In the genomic region with DNA sequence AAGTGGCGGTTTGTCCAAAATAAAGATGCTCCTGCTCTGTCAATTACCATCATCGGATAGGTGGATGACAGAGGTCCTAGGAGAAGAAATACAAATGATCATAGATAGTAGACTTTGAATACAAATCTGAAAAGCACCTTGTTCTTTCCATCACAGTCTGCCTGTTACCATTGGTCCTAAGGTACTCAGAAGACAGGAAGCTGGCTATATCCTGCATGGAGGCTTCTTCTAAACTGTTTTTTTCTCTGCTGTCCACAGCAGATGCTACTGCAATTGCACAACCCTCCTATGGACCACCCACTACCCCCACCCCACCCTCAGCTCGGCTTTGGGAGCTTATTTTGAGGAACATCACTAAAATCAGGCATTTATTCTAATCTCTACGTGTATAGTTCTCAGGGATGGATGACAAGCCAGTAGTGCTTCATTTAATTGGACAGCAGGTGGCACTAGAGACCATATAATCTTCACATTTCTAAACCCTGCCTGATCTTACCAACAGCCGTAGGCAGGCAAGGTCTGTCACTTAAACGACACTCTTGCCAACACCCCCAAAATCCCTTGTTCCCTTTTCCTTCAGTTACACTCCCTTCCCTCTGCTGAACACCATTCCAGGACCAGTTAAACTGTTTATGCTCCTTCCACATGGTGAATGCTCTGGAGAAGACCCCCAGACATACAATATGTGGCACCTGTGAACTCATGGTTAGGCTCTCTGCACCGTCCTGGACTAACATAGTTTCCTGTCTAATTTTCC, we compare ENCODE assay signal across 8 cellular contexts. TPM values are rescaled to one million over a fixed set of nuclear protein-coding genes. Genes with fewer than 3 reads are reported as not detected.
DNase-seq lines count a peak whose midpoint lies in the region; ATAC-seq, FAIRE-seq and TF ChIP-seq lines count a peak whose summit lies in the region.

No MANE protein-coding gene starts in this region.

- H3K36me3 Mint-ChIP-seq in CD4-positive, alpha-beta memory T cell: no peaks in the 10 kb centered on the region

- H3K9me3 ChIP-seq in CD4-positive, alpha-beta memory T cell (ENCODE audit: control insufficient read depth in 1 of 2, low read length in 2 of 2): no peaks in the 10 kb centered on the region
- H3K9me3 ChIP-seq in kidney (ENCODE audit: control insufficient read depth in 1 of 2, low read length in 2 of 2): no peaks in the 10 kb centered on the region

- intact Hi-C loops in CD4-positive, alpha-beta memory T cell (cut with micrococcal nuclease): loop anchor here (1.0 kb wide), 3 partner anchors 61 to 369 kb away; no protein-coding TSS in a partner anchor
- intact Hi-C loops in kidney (cut with DNase I): loop anchor here (2.0 kb wide), 1 partner anchor 61 kb away; no protein-coding TSS in a partner anchor

- TF ChIP-seq CTCF in cardiac fibroblast (IDR thresholded peaks at IDR 0.05; ENCODE audit: low read depth, low read length) (peak; percentile 63), kidney (IDR thresholded peaks at IDR 0.05; ENCODE audit: borderline replicate concordance, extremely low read depth, insufficient read depth) (peak; percentile 95)

- H3K4me1 Mint-ChIP-seq in CD4-positive, alpha-beta memory T cell: peaks cover 0 to 5% (median 4%) of the 10 kb centered on the region in 4 donors

- no peaks in the 10 kb centered on the region for H3K27me3 ChIP-seq in CD4-positive, alpha-beta memory T cell (ENCODE audit: insufficient read depth, low read length)

- peak; percentile 25 for FAIRE-seq in kidney (lab: Jason Lieb, UNC)

- ATAC-seq in GM18907 (IDR thresholded peaks at IDR 0.05; ENCODE audit: unreplicated experiment): peak; percentile 91
- peak; percentile 94 for ATAC-seq in HG03045 (IDR thresholded peaks at IDR 0.05; ENCODE audit: unreplicated experiment)

- DNase-seq in CD4-positive, alpha-beta memory T cell: peak; percentile 66 to 73 (median 71)
- DNase-seq in NCI-H2029 treated with DMSO at 0.1 percent for 48 hours (lab: John Stamatoyannopoulos, UW) (peak; percentile 83), T-helper 22 cell (ENCODE audit: low read depth) (peak; percentile 5), cardiac fibroblast (ENCODE audit: low read depth in 2 of 2) (peak; percentile 86 to 87), kidney (no peak)
- DNase-seq in stimulated activated naive CD4-positive, alpha-beta T cell (lab: John Stamatoyannopoulos, UW): peak; percentile 5 to 80 (median 44)

- H3K27me3 Mint-ChIP-seq in CD4-positive, alpha-beta memory T cell: no peaks in the 10 kb centered on the region

- CTCF ChIA-PET in CD4-positive, alpha-beta memory T cell (lab: Charles Lee; ENCODE audit: partially characterized antibody): interaction anchor here (0.7 to 21.5 kb wide), 17 partner anchors 8 to 1311 kb away, joined by 3 to 452 read pairs (median 4); a partner anchor contains a TSS

- POLR2A ChIA-PET in CD4-positive, alpha-beta memory T cell (lab: Charles Lee; ENCODE audit: partially characterized antibody): interaction anchor here (1.5 to 1.8 kb wide), 2 partner anchors 61 to 63 kb away, joined by 8 to 9 read pairs; no protein-coding TSS in a partner anchor

- H3K36me3 ChIP-seq in CD4-positive, alpha-beta memory T cell (ENCODE audit: insufficient read depth, low read length): no peaks in the 10 kb centered on the region
- H3K36me3 ChIP-seq in kidney (ENCODE audit: control insufficient read depth in 1 of 2, insufficient read depth in 2 of 2, low read length in 2 of 2): no peaks in the 10 kb centered on the region

- H3K27ac ChIP-seq in CD4-positive, alpha-beta memory T cell (ENCODE audit: low read depth, low read length): no peak overlapping the region
- H3K27ac ChIP-seq in kidney (ENCODE audit: low read depth in 2 of 2, low read length in 2 of 2): no peak overlapping the region

- H3K9ac ChIP-seq in kidney (ENCODE audit: low read length in 2 of 2): no peak overlapping the region

- H3K27ac Mint-ChIP-seq in CD4-positive, alpha-beta memory T cell: peak overlapping the region in 3 of 7 donors; percentile 36 to 62 (median 42)

- H3K9me3 Mint-ChIP-seq in CD4-positive, alpha-beta memory T cell: no peaks in the 10 kb centered on the region

- H3K4me1 ChIP-seq in CD4-positive, alpha-beta memory T cell (ENCODE audit: insufficient read depth, low read length): no peaks in the 10 kb centered on the region
- peaks cover 2 to 4% of the 10 kb centered on the region in 2 donors for H3K4me1 ChIP-seq in kidney (ENCODE audit: control insufficient read depth in 1 of 2, insufficient read depth in 1 of 2, low read depth in 1 of 2, low read length in 2 of 2)

- H3K4me3 Mint-ChIP-seq in CD4-positive, alpha-beta memory T cell: peak overlapping the region in 1 of 8 donors; percentile 13

- H3K4me3 ChIP-seq in CD4-positive, alpha-beta memory T cell (ENCODE audit: low read length in 2 of 2): no peak overlapping the region
- no peak overlapping the region for H3K4me3 ChIP-seq in cardiac fibroblast (replicated peaks in 1 of 2; ENCODE audit: low read depth in 2 of 2, low read length in 2 of 2)
- no peak overlapping the region for H3K4me3 ChIP-seq in kidney (ENCODE audit: low read length in 2 of 2)

RNA-seq across cellular contexts. Expression of a gene that starts 6.6 kb away (rescaled TPM):
- total RNA-seq in CD4-positive, alpha-beta memory T cell: 10 to 100 TPM; 23.6 to 26.9 TPM
- 10 to 100 TPM; 11.2 to 11.4 TPM for polyA plus RNA-seq in CD4-positive, alpha-beta memory T cell
- total RNA-seq in kidney: 40.6 TPM
- 76.4 TPM for polyA plus RNA-seq in kidney (ENCODE audit: insufficient read depth, low read depth, low replicate concordance)

RNA-seq across cellular contexts. Expression of a gene that starts 41.0 kb away (rescaled TPM):
- not detected for total RNA-seq in CD4-positive, alpha-beta memory T cell
- polyA plus RNA-seq in CD4-positive, alpha-beta memory T cell: not detected
- not detected for total RNA-seq in kidney
- not detected for polyA plus RNA-seq in kidney (ENCODE audit: insufficient read depth, low read depth, low replicate concordance)

RNA-seq across cellular contexts. Expression of a gene that starts 44.3 kb away (rescaled TPM):
- total RNA-seq in CD4-positive, alpha-beta memory T cell: 1 to 10 TPM; 1.9 to 3.4 TPM
- polyA plus RNA-seq in CD4-positive, alpha-beta memory T cell: under 1 TPM in 1 of 2 donors, not detected in 1; 0.62 TPM
- total RNA-seq in kidney: 9.6 TPM
- 6.9 TPM for polyA plus RNA-seq in kidney (ENCODE audit: insufficient read depth, low read depth, low replicate concordance)

RNA-seq across cellular contexts. Expression of a gene that starts 52.5 kb away (rescaled TPM):
- total RNA-seq in CD4-positive, alpha-beta memory T cell: under 1 TPM in 1 of 2 experiments, not detected in 1; 0.29 TPM
- not detected for polyA plus RNA-seq in CD4-positive, alpha-beta memory T cell
- total RNA-seq in kidney: not detected
- not detected for polyA plus RNA-seq in kidney (ENCODE audit: insufficient read depth, low read depth, low replicate concordance)

RNA-seq across cellular contexts. Expression of a gene that starts 55.8 kb away (rescaled TPM):
- total RNA-seq in CD4-positive, alpha-beta memory T cell: under 1 TPM in 1 of 2 experiments, not detected in 1; 0.42 TPM
- polyA plus RNA-seq in CD4-positive, alpha-beta memory T cell: not detected
- 25.2 TPM for total RNA-seq in kidney
- 37.4 TPM for polyA plus RNA-seq in kidney (ENCODE audit: insufficient read depth, low read depth, low replicate concordance)
